In the genomic region with DNA sequence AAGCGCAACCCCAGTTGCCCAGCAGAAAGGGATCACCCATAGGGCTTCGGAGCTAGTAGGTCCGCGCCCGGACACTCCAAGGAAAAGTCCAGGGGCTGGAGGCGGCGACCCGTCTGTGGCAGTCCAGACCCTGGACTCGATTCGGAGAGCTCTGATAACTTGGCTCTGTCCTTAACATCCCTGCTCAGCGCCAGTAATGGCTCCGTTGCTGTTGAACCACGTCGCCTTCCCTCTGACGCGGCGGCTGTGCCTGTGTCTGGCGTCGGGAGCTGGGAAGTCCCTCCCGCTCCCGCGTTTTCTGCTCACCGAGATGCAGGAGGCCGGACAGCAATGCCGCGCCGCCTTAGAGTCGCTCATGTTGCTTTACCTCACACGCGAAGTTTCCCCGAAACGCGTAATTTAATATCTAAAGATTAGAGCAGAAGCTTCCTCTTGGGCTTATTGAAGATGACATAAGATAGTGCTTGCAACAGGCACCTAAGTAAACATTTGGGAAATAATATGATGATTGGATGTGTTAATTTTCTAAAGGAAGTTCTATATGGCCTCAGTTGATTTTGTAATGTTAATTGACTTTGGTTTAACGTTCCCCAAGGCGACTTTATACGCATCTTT, we compare ENCODE assay signal across 8 cellular contexts. TPM values are rescaled to one million over a fixed set of nuclear protein-coding genes. Genes with fewer than 3 reads are reported as not detected.
A peak's percentile ranks its signal among the peaks of the same experiment; 100 is the strongest.
DNase-seq lines count a peak whose midpoint lies in the region; ATAC-seq lines count a peak whose summit lies in the region.

No MANE protein-coding gene starts in this region.

- peak overlapping the region; percentile 71 to 98 for H3K4ac ChIP-seq in mesenchymal stem cell (ENCODE audit: low read depth in 1 of 2, low read length in 2 of 2)

- DNase-seq in Ammon's horn (ENCODE audit: low spot score) = peak; percentile 89
- peak; percentile 97 for DNase-seq in NCI-H69 (lab: John Stamatoyannopoulos, UW)
- peak; percentile 19 to 20 for DNase-seq in activated CD8-positive, alpha-beta memory T cell treated with anti-CD3 and anti-CD28 coated beads for 4 hours (ENCODE audit: low read depth in 2 of 2)
- DNase-seq in mesenchymal stem cell = peak; percentile 93
- peak; percentile 34 for DNase-seq in stimulated activated CD8-positive, alpha-beta memory T cell treated with anti-CD3 and anti-CD28 coated beads, Interleukin-12 subunit alpha, Interleukin-12 subunit beta, amount 100 ng/mL, for 1 hour (ENCODE audit: low read depth)

- peak overlapping the region; percentile 65 for H3K4me3 ChIP-seq in endocrine pancreas (ENCODE audit: control insufficient read depth, insufficient read depth, low read length)
- H3K4me3 ChIP-seq in mesenchymal stem cell (ENCODE audit: insufficient read depth in 1 of 2, low read depth in 1 of 2, low read length in 2 of 2) = peak overlapping the region; percentile 75 to 95

- peak overlapping the region; percentile 96 for H4K8ac ChIP-seq in mesenchymal stem cell (ENCODE audit: low read length)

- H3K18ac ChIP-seq in mesenchymal stem cell (ENCODE audit: low read depth in 1 of 2, low read length in 2 of 2) = peak overlapping the region; percentile 92 to 94

- H3K9ac ChIP-seq in endocrine pancreas (ENCODE audit: control insufficient read depth, insufficient read depth, low read length) = peak overlapping the region; percentile 44
- peak overlapping the region; percentile 95 for H3K9ac ChIP-seq in mesenchymal stem cell (ENCODE audit: low read length)

- peak overlapping the region; percentile 98 for H2AFZ ChIP-seq in mesenchymal stem cell (ENCODE audit: low read depth, low read length)

- H3K36me3 ChIP-seq in endocrine pancreas (ENCODE audit: control insufficient read depth, insufficient read depth, low read length) = no peaks in the 10 kb centered on the region
- peaks cover 0 to 10% of the 10 kb centered on the region in 2 experiments for H3K36me3 ChIP-seq in mesenchymal stem cell (ENCODE audit: control insufficient read depth in 1 of 2, insufficient read depth in 2 of 2, low read depth in 1 of 2, low read length in 2 of 2)

- 8% methylated on average over 36 of the region's 36 CpGs for WGBS in mesenchymal stem cell

- H2BK15ac ChIP-seq in mesenchymal stem cell (ENCODE audit: low read depth, poor library complexity, severe bottlenecking) = no peak overlapping the region

- H4K91ac ChIP-seq in mesenchymal stem cell (ENCODE audit: low read length) = peak overlapping the region; percentile 53

- H3K4me1 ChIP-seq in endocrine pancreas (ENCODE audit: control insufficient read depth, insufficient read depth, low read length) (no peaks in the 10 kb centered on the region), mesenchymal stem cell (ENCODE audit: control insufficient read depth, insufficient read depth, low read depth, low read length) (peaks cover 3% of the 10 kb centered on the region)

- peak overlapping the region; percentile 89 for H3K27ac ChIP-seq in mesenchymal stem cell (ENCODE audit: low read length, poor library complexity, severe bottlenecking)

- H3K23ac ChIP-seq in mesenchymal stem cell (ENCODE audit: low read length in 2 of 2) = no peak overlapping the region

- ATAC-seq in GM19351 (IDR thresholded peaks at IDR 0.05; ENCODE audit: unreplicated experiment) (peak; percentile 18), HG03520 (IDR thresholded peaks at IDR 0.05; ENCODE audit: unreplicated experiment) (peak; percentile 16)

- H3K9me3 ChIP-seq in endocrine pancreas (ENCODE audit: control insufficient read depth, low read length) = no peaks in the 10 kb centered on the region
- H3K9me3 ChIP-seq in mesenchymal stem cell (ENCODE audit: control insufficient read depth, low read length) = no peaks in the 10 kb centered on the region

- peak overlapping the region; percentile 98 for H3K4me2 ChIP-seq in mesenchymal stem cell (ENCODE audit: low read length, poor library complexity, severe bottlenecking)

- H2BK5ac ChIP-seq in mesenchymal stem cell (ENCODE audit: low read depth, low read length, poor library complexity, severe bottlenecking) = no peak overlapping the region

- peaks cover 8% of the 10 kb centered on the region for H3K79me1 ChIP-seq in mesenchymal stem cell (replicated peaks; ENCODE audit: low read length, poor library complexity, severe bottlenecking)

- no peak overlapping the region for H2AK5ac ChIP-seq in mesenchymal stem cell (ENCODE audit: low read length, severe bottlenecking)

- no peak overlapping the region for H2BK120ac ChIP-seq in mesenchymal stem cell (ENCODE audit: low read depth, low read length)

- H3K14ac ChIP-seq in mesenchymal stem cell (ENCODE audit: low read length in 2 of 2) = peak overlapping the region in 1 of 2 experiments; percentile 97

- H2BK12ac ChIP-seq in mesenchymal stem cell (ENCODE audit: low read length in 2 of 2) = no peak overlapping the region

- H3K27me3 ChIP-seq in endocrine pancreas (ENCODE audit: control insufficient read depth, insufficient read depth, low read length) (no peaks in the 10 kb centered on the region), mesenchymal stem cell (ENCODE audit: control insufficient read depth in 1 of 2, insufficient read depth in 1 of 2, low read length in 2 of 2) (no peaks in the 10 kb centered on the region)

RNA-seq across cellular contexts. Expression of a gene that starts 1.3 kb away (rescaled TPM):
- polyA plus RNA-seq in mesenchymal stem cell (2013, experiment 1 of 2) = 5.3 TPM
- polyA plus RNA-seq in mesenchymal stem cell (2013, experiment 2 of 2) = 6.4 TPM

Comparison
In these comparisons a context has a peak if more than half of its experiments do, and no peak if none do; other contexts are left out.
1. Peak in every context shown above with its lines: DNase-seq, ATAC-seq, H3K4me3 ChIP-seq and H3K27ac ChIP-seq.
2. DNase-seq: peak in every context shown above with its lines; median percentile 97 in NCI-H69; 93 in mesenchymal stem cell; 89 in Ammon's horn; 34 in stimulated activated CD8-positive, alpha-beta memory T cell treated with anti-CD3 and anti-CD28 coated beads, Interleukin-12 subunit alpha, Interleukin-12 subunit beta, amount 100 ng/mL, for 1 hour; 20 in activated CD8-positive, alpha-beta memory T cell treated with anti-CD3 and anti-CD28 coated beads for 4 hours.